ENCODE assay signal across 8 cellular contexts in the genomic region with DNA sequence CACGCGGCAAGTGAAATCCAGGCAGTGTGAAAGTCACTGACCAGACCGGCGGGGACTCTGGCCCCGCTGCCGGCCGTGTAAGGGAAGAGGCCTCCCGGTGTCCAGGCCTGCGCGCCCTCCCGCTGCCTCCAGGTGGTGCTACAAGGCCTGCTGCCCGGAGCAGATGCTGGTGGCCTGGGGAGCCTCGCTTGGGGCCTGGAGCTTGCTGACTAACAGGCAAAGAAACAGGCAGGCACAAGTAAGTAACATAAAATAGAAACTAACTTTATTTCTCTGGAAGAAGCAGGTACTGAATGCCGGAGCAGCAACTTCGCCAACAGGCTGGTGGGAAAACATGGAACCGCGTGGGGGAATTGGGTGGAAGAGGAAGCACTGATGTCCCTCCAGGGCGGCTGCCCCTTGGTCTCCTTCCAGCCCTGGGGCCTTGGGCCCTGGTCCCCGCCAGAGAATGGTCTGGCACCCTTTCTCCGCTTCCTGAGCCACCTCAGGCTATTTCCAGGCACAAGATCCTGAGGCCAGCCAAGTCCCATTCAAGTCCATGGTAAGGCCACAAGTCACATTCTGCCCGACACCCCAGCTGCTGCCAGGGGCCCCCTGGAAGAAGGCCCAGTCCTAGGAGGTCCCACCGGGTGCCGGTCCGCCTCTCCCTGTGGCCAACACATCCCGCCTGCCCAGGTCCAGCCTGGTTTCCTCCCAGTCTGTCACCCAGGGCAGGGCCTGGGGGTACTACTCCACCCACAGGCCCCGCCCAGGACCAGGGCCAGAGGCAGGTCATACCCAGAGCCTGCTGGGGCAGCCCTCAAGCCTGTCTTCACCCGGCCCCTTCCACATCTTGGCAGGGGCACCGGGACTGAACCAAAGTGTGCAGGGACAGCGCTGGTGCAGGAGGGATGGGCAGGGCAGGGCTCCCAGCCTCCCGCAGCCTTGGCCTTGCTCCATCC. TPM values are rescaled to one million over a fixed set of nuclear protein-coding genes. Genes with fewer than 3 reads are reported as not detected.
A peak's percentile ranks its signal among the peaks of the same experiment; 100 is the strongest.
DNase-seq lines count a peak whose midpoint lies in the region; ATAC-seq and TF ChIP-seq lines count a peak whose summit lies in the region.

No MANE protein-coding gene starts in this region.

- no peak overlapping the region for H2AFZ ChIP-seq in neuronal stem cell (ENCODE audit: low read length)

- H2BK12ac ChIP-seq in neuronal stem cell (ENCODE audit: low read length): no peak overlapping the region

- no peaks in the 10 kb centered on the region for H3K27me3 Mint-ChIP-seq in activated T-helper 1 cell treated with anti-CD3 and anti-CD28 coated beads, Interleukin-12 subunit alpha, Interleukin-12 subunit beta, Interleukin-2, Interleukin-4 antibody, amounts not matched to agents 30 ng/mL and 10 ng/mL and 1 ng/mL, durations not matched to agents 14 hours and 24 hours and 36 hours (ENCODE audit: insufficient read depth)

- H3K36me3 Mint-ChIP-seq in activated T-helper 1 cell treated with anti-CD3 and anti-CD28 coated beads, Interleukin-12 subunit alpha, Interleukin-12 subunit beta, Interleukin-2, Interleukin-4 antibody, amounts not matched to agents 30 ng/mL and 10 ng/mL and 1 ng/mL, durations not matched to agents 14 hours and 24 hours and 36 hours (ENCODE audit: low read depth): peaks cover 7% of the 10 kb centered on the region

- no peak overlapping the region for H3K27ac Mint-ChIP-seq in activated T-helper 1 cell treated with anti-CD3 and anti-CD28 coated beads, Interleukin-12 subunit alpha, Interleukin-12 subunit beta, Interleukin-2, Interleukin-4 antibody, amounts not matched to agents 30 ng/mL and 10 ng/mL and 1 ng/mL, durations not matched to agents 14 hours and 24 hours and 36 hours

- H2BK5ac ChIP-seq in neuronal stem cell (ENCODE audit: low read length): no peak overlapping the region

- H3K27me3 ChIP-seq in Panc1 (ENCODE audit: control insufficient read depth, insufficient read depth, low read length) (no peaks in the 10 kb centered on the region), neuronal stem cell (ENCODE audit: control insufficient read depth in 3 of 3, insufficient read depth in 3 of 3, low read depth in 1 of 3, low read length in 3 of 3) (no peaks in the 10 kb centered on the region)

- DNase-seq in COLO668 (lab: John Stamatoyannopoulos, UW; ENCODE audit: unreplicated experiment) (peak; percentile 71), Panc1 (ENCODE audit: low read depth, low spot score) (peak; percentile 38), fibroblast of mammary gland (ENCODE audit: low read depth) (peak; percentile 87), neuronal stem cell (ENCODE audit: low spot score) (peak; percentile 62)
- peak; percentile 47 for DNase-seq in activated T-helper 1 cell treated with anti-CD3 and anti-CD28 coated beads, Interleukin-12 subunit alpha, Interleukin-12 subunit beta, Interleukin-2, Interleukin-4 antibody, amounts not matched to agents 30 ng/mL and 10 ng/mL and 1 ng/mL, durations not matched to agents 14 hours and 24 hours and 36 hours (ENCODE audit: low spot score)
- DNase-seq in stimulated activated naive CD4-positive, alpha-beta T cell treated with Interleukin-2 at 50 U/mL for 16 hours (lab: John Stamatoyannopoulos, UW): peak; percentile 42

- H3K4me2 ChIP-seq in neuronal stem cell (ENCODE audit: insufficient read depth, low read length, poor library complexity, severe bottlenecking): no peak overlapping the region

- no peak overlapping the region for H2BK15ac ChIP-seq in neuronal stem cell (ENCODE audit: low read length)

- H4K8ac ChIP-seq in neuronal stem cell (ENCODE audit: low read depth, low read length): no peak overlapping the region

- H3K9me3 ChIP-seq in Panc1 (ENCODE audit: control insufficient read depth, insufficient read depth, low read depth, low read length) (no peaks in the 10 kb centered on the region), neuronal stem cell (replicated peaks in 1 of 2; ENCODE audit: control insufficient read depth in 2 of 2, insufficient read depth in 1 of 2, low read depth in 1 of 2, low read length in 2 of 2) (no peaks in the 10 kb centered on the region)

- H3K9ac ChIP-seq in neuronal stem cell (ENCODE audit: low read depth, low read length, poor library complexity): no peak overlapping the region

- no peak overlapping the region for H3K14ac ChIP-seq in neuronal stem cell (ENCODE audit: low read length)

- H3K79me1 ChIP-seq in neuronal stem cell (ENCODE audit: low read depth, low read length): peaks cover 1% of the 10 kb centered on the region

- H2BK120ac ChIP-seq in neuronal stem cell (ENCODE audit: low read depth, low read length): peak overlapping the region; percentile 31

- BruUV-seq in Panc1 (replicated peaks; lab: Mats Ljungman, UMichigan): TSS peak; percentile 92

- ATAC-seq in HG02885 (IDR thresholded peaks at IDR 0.05; ENCODE audit: poor library complexity, unreplicated experiment) (peak; percentile 48), Panc1 (peak; percentile 96), GM21825 (IDR thresholded peaks at IDR 0.05; ENCODE audit: unreplicated experiment) (no peak)

- H3K4me1 Mint-ChIP-seq in activated T-helper 1 cell treated with anti-CD3 and anti-CD28 coated beads, Interleukin-12 subunit alpha, Interleukin-12 subunit beta, Interleukin-2, Interleukin-4 antibody, amounts not matched to agents 30 ng/mL and 10 ng/mL and 1 ng/mL, durations not matched to agents 14 hours and 24 hours and 36 hours (ENCODE audit: low read depth): peaks cover 10% of the 10 kb centered on the region

- no peaks in the 10 kb centered on the region for H3K9me3 Mint-ChIP-seq in activated T-helper 1 cell treated with anti-CD3 and anti-CD28 coated beads, Interleukin-12 subunit alpha, Interleukin-12 subunit beta, Interleukin-2, Interleukin-4 antibody, amounts not matched to agents 30 ng/mL and 10 ng/mL and 1 ng/mL, durations not matched to agents 14 hours and 24 hours and 36 hours

- peaks cover 10% of the 10 kb centered on the region; the same call in 1 of the 2 replicates for H3K4me1 ChIP-seq in Panc1 (ENCODE audit: control insufficient read depth, insufficient read depth, low read length)
- peaks cover 10 to 14% of the 10 kb centered on the region in 2 donors for H3K4me1 ChIP-seq in neuronal stem cell (ENCODE audit: control insufficient read depth in 2 of 2, insufficient read depth in 1 of 2, low read depth in 1 of 2, low read length in 2 of 2)

- H4K91ac ChIP-seq in neuronal stem cell (ENCODE audit: low read depth, low read length, poor library complexity): no peak overlapping the region

- H3K18ac ChIP-seq in neuronal stem cell (ENCODE audit: low read length): peak overlapping the region; percentile 38

- in situ Hi-C loops in Panc1 (cut with HindIII; ENCODE audit: low pct_unique_long_range_greater_than_20kb, low sequenced_read_pairs): no loop called here

- H3K4me3 Mint-ChIP-seq in activated T-helper 1 cell treated with anti-CD3 and anti-CD28 coated beads, Interleukin-12 subunit alpha, Interleukin-12 subunit beta, Interleukin-2, Interleukin-4 antibody, amounts not matched to agents 30 ng/mL and 10 ng/mL and 1 ng/mL, durations not matched to agents 14 hours and 24 hours and 36 hours: no peak overlapping the region

- H2AK5ac ChIP-seq in neuronal stem cell (ENCODE audit: low read depth, low read length): peak overlapping the region; percentile 37

- no peak overlapping the region for H3K4ac ChIP-seq in neuronal stem cell (ENCODE audit: low read length)

- peak; percentile 99 for TF ChIP-seq CTCF in Panc1 (IDR thresholded peaks at IDR 0.05)
- TF ChIP-seq CTCF in fibroblast of mammary gland (conservative IDR thresholded peaks at IDR 0.05; ENCODE audit: control insufficient read depth, insufficient read depth, low read depth, low read length): peak; percentile 88

- intact Hi-C loops in Panc1 (cut with micrococcal nuclease; ENCODE audit: unreplicated experiment): loop anchor here (1.0 kb wide), 2 partner anchors 31 to 52 kb away; no protein-coding TSS in a partner anchor
- intact Hi-C loops in activated T-helper 1 cell treated with anti-CD3 and anti-CD28 coated beads, Interleukin-12 subunit alpha, Interleukin-12 subunit beta, Interleukin-2, Interleukin-4 antibody, amounts not matched to agents 30 ng/mL and 10 ng/mL and 1 ng/mL, durations not matched to agents 14 hours and 24 hours and 36 hours (cut with micrococcal nuclease): loop anchor here (1.0 kb wide), 2 partner anchors 32 to 52 kb away; no protein-coding TSS in a partner anchor

- POLR2A ChIA-PET in Panc1 (lab: Charles Lee): no interaction called here

- CTCF ChIA-PET in Panc1 (lab: Charles Lee): interaction anchor here (0.9 to 1.4 kb wide), 3 partner anchors 9 to 45 kb away, joined by 3 to 14 read pairs (median 4); partner anchors contain the start of gene TNK2

- no peak overlapping the region for H3K23ac ChIP-seq in neuronal stem cell (ENCODE audit: low read depth, low read length, poor library complexity)

- no CpG with 5 or more reads among the region's 30 CpGs for WGBS in neuronal stem cell (ENCODE audit: extremely low coverage in 2 of 2, insufficient read length in 2 of 2, insufficient replicate concordance in 1 of 2), 2 donors

- H3K4me3 ChIP-seq in Panc1 (ENCODE audit: low read depth in 2 of 2, low read length in 2 of 2): no peak overlapping the region
- no peak overlapping the region for H3K4me3 ChIP-seq in fibroblast of mammary gland (ENCODE audit: control insufficient read depth, low read depth, low read length)
- no peak overlapping the region for H3K4me3 ChIP-seq in neuronal stem cell (ENCODE audit: low read length in 2 of 2)

- H3K27ac ChIP-seq in Panc1 (ENCODE audit: low read length) (no peak overlapping the region), neuronal stem cell (replicated peaks; ENCODE audit: low read length) (no peak overlapping the region)

- H3K36me3 ChIP-seq in Panc1 (ENCODE audit: control insufficient read depth, insufficient read depth, low read length) (no peaks in the 10 kb centered on the region), neuronal stem cell (replicated peaks in 1 of 2; ENCODE audit: control insufficient read depth in 2 of 2, insufficient read depth in 2 of 2, low read length in 2 of 2) (peaks cover 4 to 6% of the 10 kb centered on the region in 2 donors)

RNA-seq across cellular contexts. Expression of gene TNK2, which starts 45.0 kb away (rescaled TPM):
- 72.3 TPM for total RNA-seq in Panc1 (2021; ENCODE audit: unreplicated experiment)
- 89.5 TPM for polyA plus RNA-seq in Panc1 (2012; ENCODE audit: insufficient read length)
- 126 and 127 TPM in 2 replicates for total RNA-seq in activated T-helper 1 cell treated with anti-CD3 and anti-CD28 coated beads, Interleukin-12 subunit alpha, Interleukin-12 subunit beta, Interleukin-2, Interleukin-4 antibody, amounts not matched to agents 30 ng/mL and 10 ng/mL and 1 ng/mL, durations not matched to agents 14 hours and 24 hours and 36 hours
- polyA plus RNA-seq in neuronal stem cell (2013, experiment 1 of 2): 21.3 TPM
- 20.7 TPM for polyA plus RNA-seq in neuronal stem cell (2013, experiment 2 of 2)

RNA-seq across cellular contexts. Expression of gene MUC4, which starts 51.7 kb away (rescaled TPM):
- total RNA-seq in Panc1 (2021; ENCODE audit: unreplicated experiment): 0.03 TPM
- not detected for polyA plus RNA-seq in Panc1 (2012; ENCODE audit: insufficient read length)
- 1.6 and 2.4 TPM in 2 replicates for total RNA-seq in activated T-helper 1 cell treated with anti-CD3 and anti-CD28 coated beads, Interleukin-12 subunit alpha, Interleukin-12 subunit beta, Interleukin-2, Interleukin-4 antibody, amounts not matched to agents 30 ng/mL and 10 ng/mL and 1 ng/mL, durations not matched to agents 14 hours and 24 hours and 36 hours
- 0.03 TPM for polyA plus RNA-seq in neuronal stem cell (2013, experiment 1 of 2)
- not detected for polyA plus RNA-seq in neuronal stem cell (2013, experiment 2 of 2)
